In genomic region chr14:61736751-61737150, GRCh38 we compare ENCODE assay signal across 2 cellular contexts.
TF ChIP-seq lines count a peak whose summit lies in the region.

No MANE protein-coding gene starts in this region.

TF ChIP-seq in A549, 52 proteins besides CTCF, POLR2A, EP300 and RAD21:
- TF ChIP-seq HMGXB4 (CRISPR knock-in tag; IDR thresholded peaks at IDR 0.05; ENCODE audit: borderline replicate concordance) (no peak), MAFK (IDR thresholded peaks at IDR 0.05; ENCODE audit: partially characterized antibody) (peak; percentile 50)
TF ChIP-seq in A549: peak in this region for 1.

TF ChIP-seq in K562, 482 proteins besides CTCF, POLR2A, EP300 and RAD21:
- no peak for TF ChIP-seq CHD4 (IDR thresholded peaks at IDR 0.05; ENCODE audit: insufficient read depth, insufficient replicate concordance, low read depth, low read length, poor library complexity, severe bottlenecking)
- peak; percentile 34; the same call in 1 of the 2 replicates for TF ChIP-seq ZNF316 (IDR thresholded peaks at IDR 0.05)
- TF ChIP-seq TRIM24 (IDR thresholded peaks at IDR 0.05) = no peak
- TF ChIP-seq BDP1 (IDR thresholded peaks at IDR 0.05; ENCODE audit: insufficient read depth, insufficient read length) = no peak
- no peak for TF ChIP-seq NCOA6 (IDR thresholded peaks at IDR 0.05)
- no peak for TF ChIP-seq ZNF165 (CRISPR knock-in tag; IDR thresholded peaks at IDR 0.05; ENCODE audit: borderline replicate concordance)
- TF ChIP-seq UBTF (IDR thresholded peaks at IDR 0.05; ENCODE audit: borderline replicate concordance in 1 of 2, low read depth in 2 of 2, low read length in 2 of 2) = no peak
- no peak for TF ChIP-seq COPS2 (conservative IDR thresholded peaks at IDR 0.05)
- peak; percentile 44 for TF ChIP-seq C11orf30 (IDR thresholded peaks at IDR 0.05; ENCODE audit: low read depth)
- no peak for TF ChIP-seq IRF9 (tag; IDR thresholded peaks at IDR 0.05)
- TF ChIP-seq ZNF830 (CRISPR knock-in tag; IDR thresholded peaks at IDR 0.05) = no peak
- TF ChIP-seq CSDE1 (IDR thresholded peaks at IDR 0.05) = no peak
- TF ChIP-seq MAFF (IDR thresholded peaks at IDR 0.05; ENCODE audit: low read length) = peak; percentile 25; the same call in 1 of the 2 replicates
- no peak for TF ChIP-seq MTA3 (IDR thresholded peaks at IDR 0.05; ENCODE audit: borderline replicate concordance)
- no peak for TF ChIP-seq POLR3G (IDR thresholded peaks at IDR 0.05; ENCODE audit: extremely low read depth, insufficient read length, insufficient replicate concordance)
- TF ChIP-seq NFYB (IDR thresholded peaks at IDR 0.05; ENCODE audit: extremely low read depth, insufficient read length) = no peak
- TF ChIP-seq MAFG (tag; conservative IDR thresholded peaks at IDR 0.05) = peak; percentile 76
- TF ChIP-seq ZNF175 (CRISPR knock-in tag; IDR thresholded peaks at IDR 0.05; ENCODE audit: low read depth) = no peak
- no peak for TF ChIP-seq PKNOX1 (IDR thresholded peaks at IDR 0.05)
